In genomic region chr11:126189109-126189929, GRCh38 we compare ENCODE assay signal across 1 cellular context.
A peak's percentile ranks its signal among the peaks of the same experiment; 100 is the strongest.
TF ChIP-seq lines count a peak whose summit lies in the region.

No MANE protein-coding gene starts in this region.

TF ChIP-seq in HepG2, 621 proteins besides CTCF, POLR2A, EP300 and RAD21 (continued from another document and continues in another):
- TF ChIP-seq ZNF512B (CRISPR knock-in tag; IDR thresholded peaks at IDR 0.05; ENCODE audit: borderline replicate concordance) (no peak), FOXK1 (CRISPR knock-in tag; IDR thresholded peaks at IDR 0.05; ENCODE audit: borderline replicate concordance, low read depth) (no peak), NRL (CRISPR knock-in tag; IDR thresholded peaks at IDR 0.05; ENCODE audit: borderline replicate concordance) (peak; percentile 28; the same call in 1 of the 2 replicates), ERF (CRISPR knock-in tag; IDR thresholded peaks at IDR 0.05) (peak; percentile 93; the same call in 1 of the 2 replicates), ZZZ3 (CRISPR knock-in tag; IDR thresholded peaks at IDR 0.05; ENCODE audit: borderline replicate concordance) (0 out of 2 replicates have a peak, but pooled peaks have one; percentile 75), CHD2 (IDR thresholded peaks at IDR 0.05; ENCODE audit: low read depth, low read length) (no peak), ZFP82 (CRISPR knock-in tag; IDR thresholded peaks at IDR 0.05; ENCODE audit: borderline replicate concordance) (no peak), HMG20A (CRISPR knock-in tag; IDR thresholded peaks at IDR 0.05; ENCODE audit: borderline replicate concordance) (peak; percentile 53; the same call in 1 of the 2 replicates), PRMT3 (CRISPR knock-in tag; IDR thresholded peaks at IDR 0.05; ENCODE audit: borderline replicate concordance, low read depth) (no peak), BHLHE40 (IDR thresholded peaks at IDR 0.05; ENCODE audit: low read length) (peak; percentile 27; the same call in 1 of the 2 replicates), ZNF678 (CRISPR knock-in tag; IDR thresholded peaks at IDR 0.05) (no peak), ZKSCAN1 (IDR thresholded peaks at IDR 0.05; ENCODE audit: low read length) (no peak), SSRP1 (CRISPR knock-in tag; IDR thresholded peaks at IDR 0.05) (no peak), ZNF431 (CRISPR knock-in tag; IDR thresholded peaks at IDR 0.05; ENCODE audit: borderline replicate concordance, low read depth) (no peak), ZNF484 (CRISPR knock-in tag; IDR thresholded peaks at IDR 0.05; ENCODE audit: borderline replicate concordance, low read depth) (no peak), ZBTB14 (CRISPR knock-in tag; IDR thresholded peaks at IDR 0.05) (no peak), SNAPC2 (CRISPR knock-in tag; IDR thresholded peaks at IDR 0.05) (no peak), ZNF546 (CRISPR knock-in tag; conservative IDR thresholded peaks at IDR 0.05) (no peak), MTA1 (CRISPR knock-in tag; IDR thresholded peaks at IDR 0.05; ENCODE audit: borderline replicate concordance) (peak; percentile 75; the same call in 1 of the 2 replicates), ZNF567 (CRISPR knock-in tag; IDR thresholded peaks at IDR 0.05; ENCODE audit: borderline replicate concordance) (no peak), ATRX (CRISPR knock-in tag; IDR thresholded peaks at IDR 0.05; ENCODE audit: borderline replicate concordance) (no peak), KLF13 (CRISPR knock-in tag; IDR thresholded peaks at IDR 0.05) (no peak)
- TF ChIP-seq, protein P1, sequence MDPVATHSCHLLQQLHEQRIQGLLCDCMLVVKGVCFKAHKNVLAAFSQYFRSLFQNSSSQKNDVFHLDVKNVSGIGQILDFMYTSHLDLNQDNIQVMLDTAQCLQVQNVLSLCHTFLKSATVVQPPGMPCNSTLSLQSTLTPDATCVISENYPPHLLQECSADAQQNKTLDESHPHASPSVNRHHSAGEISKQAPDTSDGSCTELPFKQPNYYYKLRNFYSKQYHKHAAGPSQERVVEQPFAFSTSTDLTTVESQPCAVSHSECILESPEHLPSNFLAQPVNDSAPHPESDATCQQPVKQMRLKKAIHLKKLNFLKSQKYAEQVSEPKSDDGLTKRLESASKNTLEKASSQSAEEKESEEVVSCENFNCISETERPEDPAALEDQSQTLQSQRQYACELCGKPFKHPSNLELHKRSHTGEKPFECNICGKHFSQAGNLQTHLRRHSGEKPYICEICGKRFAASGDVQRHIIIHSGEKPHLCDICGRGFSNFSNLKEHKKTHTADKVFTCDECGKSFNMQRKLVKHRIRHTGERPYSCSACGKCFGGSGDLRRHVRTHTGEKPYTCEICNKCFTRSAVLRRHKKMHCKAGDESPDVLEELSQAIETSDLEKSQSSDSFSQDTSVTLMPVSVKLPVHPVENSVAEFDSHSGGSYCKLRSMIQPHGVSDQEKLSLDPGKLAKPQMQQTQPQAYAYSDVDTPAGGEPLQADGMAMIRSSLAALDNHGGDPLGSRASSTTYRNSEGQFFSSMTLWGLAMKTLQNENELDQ (CRISPR knock-in tag; IDR thresholded peaks at IDR 0.05; ENCODE audit: borderline replicate concordance): no peak
- TF ChIP-seq, protein P2, sequence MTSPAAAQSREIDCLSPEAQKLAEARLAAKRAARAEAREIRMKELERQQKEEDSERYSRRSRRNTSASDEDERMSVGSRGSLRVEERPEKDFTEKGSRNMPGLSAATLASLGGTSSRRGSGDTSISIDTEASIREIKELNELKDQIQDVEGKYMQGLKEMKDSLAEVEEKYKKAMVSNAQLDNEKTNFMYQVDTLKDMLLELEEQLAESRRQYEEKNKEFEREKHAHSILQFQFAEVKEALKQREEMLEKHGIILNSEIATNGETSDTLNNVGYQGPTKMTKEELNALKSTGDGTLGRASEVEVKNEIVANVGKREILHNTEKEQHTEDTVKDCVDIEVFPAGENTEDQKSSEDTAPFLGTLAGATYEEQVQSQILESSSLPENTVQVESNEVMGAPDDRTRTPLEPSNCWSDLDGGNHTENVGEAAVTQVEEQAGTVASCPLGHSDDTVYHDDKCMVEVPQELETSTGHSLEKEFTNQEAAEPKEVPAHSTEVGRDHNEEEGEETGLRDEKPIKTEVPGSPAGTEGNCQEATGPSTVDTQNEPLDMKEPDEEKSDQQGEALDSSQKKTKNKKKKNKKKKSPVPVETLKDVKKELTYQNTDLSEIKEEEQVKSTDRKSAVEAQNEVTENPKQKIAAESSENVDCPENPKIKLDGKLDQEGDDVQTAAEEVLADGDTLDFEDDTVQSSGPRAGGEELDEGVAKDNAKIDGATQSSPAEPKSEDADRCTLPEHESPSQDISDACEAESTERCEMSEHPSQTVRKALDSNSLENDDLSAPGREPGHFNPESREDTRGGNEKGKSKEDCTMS (CRISPR knock-in tag; conservative IDR thresholded peaks at IDR 0.05): no peak
- TF ChIP-seq, protein P3, sequence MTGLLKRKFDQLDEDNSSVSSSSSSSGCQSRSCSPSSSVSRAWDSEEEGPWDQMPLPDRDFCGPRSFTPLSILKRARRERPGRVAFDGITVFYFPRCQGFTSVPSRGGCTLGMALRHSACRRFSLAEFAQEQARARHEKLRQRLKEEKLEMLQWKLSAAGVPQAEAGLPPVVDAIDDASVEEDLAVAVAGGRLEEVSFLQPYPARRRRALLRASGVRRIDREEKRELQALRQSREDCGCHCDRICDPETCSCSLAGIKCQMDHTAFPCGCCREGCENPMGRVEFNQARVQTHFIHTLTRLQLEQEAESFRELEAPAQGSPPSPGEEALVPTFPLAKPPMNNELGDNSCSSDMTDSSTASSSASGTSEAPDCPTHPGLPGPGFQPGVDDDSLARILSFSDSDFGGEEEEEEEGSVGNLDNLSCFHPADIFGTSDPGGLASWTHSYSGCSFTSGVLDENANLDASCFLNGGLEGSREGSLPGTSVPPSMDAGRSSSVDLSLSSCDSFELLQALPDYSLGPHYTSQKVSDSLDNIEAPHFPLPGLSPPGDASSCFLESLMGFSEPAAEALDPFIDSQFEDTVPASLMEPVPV (CRISPR knock-in tag; IDR thresholded peaks at IDR 0.05): no peak
- TF ChIP-seq, protein P4, sequence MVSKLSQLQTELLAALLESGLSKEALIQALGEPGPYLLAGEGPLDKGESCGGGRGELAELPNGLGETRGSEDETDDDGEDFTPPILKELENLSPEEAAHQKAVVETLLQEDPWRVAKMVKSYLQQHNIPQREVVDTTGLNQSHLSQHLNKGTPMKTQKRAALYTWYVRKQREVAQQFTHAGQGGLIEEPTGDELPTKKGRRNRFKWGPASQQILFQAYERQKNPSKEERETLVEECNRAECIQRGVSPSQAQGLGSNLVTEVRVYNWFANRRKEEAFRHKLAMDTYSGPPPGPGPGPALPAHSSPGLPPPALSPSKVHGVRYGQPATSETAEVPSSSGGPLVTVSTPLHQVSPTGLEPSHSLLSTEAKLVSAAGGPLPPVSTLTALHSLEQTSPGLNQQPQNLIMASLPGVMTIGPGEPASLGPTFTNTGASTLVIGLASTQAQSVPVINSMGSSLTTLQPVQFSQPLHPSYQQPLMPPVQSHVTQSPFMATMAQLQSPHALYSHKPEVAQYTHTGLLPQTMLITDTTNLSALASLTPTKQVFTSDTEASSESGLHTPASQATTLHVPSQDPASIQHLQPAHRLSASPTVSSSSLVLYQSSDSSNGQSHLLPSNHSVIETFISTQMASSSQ (IDR thresholded peaks at IDR 0.05; ENCODE audit: low read depth): 0 out of 2 replicates have a peak, but pooled peaks have one; percentile 12
- TF ChIP-seq, protein P4 (CRISPR knock-in tag; IDR thresholded peaks at IDR 0.05; ENCODE audit: borderline replicate concordance): peak; percentile 72; the same call in 1 of the 2 replicates
- TF ChIP-seq, protein P5, sequence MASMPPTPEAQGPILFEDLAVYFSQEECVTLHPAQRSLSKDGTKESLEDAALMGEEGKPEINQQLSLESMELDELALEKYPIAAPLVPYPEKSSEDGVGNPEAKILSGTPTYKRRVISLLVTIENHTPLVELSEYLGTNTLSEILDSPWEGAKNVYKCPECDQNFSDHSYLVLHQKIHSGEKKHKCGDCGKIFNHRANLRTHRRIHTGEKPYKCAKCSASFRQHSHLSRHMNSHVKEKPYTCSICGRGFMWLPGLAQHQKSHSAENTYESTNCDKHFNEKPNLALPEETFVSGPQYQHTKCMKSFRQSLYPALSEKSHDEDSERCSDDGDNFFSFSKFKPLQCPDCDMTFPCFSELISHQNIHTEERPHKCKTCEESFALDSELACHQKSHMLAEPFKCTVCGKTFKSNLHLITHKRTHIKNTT (CRISPR knock-in tag; IDR thresholded peaks at IDR 0.05): no peak
- TF ChIP-seq, protein P6, sequence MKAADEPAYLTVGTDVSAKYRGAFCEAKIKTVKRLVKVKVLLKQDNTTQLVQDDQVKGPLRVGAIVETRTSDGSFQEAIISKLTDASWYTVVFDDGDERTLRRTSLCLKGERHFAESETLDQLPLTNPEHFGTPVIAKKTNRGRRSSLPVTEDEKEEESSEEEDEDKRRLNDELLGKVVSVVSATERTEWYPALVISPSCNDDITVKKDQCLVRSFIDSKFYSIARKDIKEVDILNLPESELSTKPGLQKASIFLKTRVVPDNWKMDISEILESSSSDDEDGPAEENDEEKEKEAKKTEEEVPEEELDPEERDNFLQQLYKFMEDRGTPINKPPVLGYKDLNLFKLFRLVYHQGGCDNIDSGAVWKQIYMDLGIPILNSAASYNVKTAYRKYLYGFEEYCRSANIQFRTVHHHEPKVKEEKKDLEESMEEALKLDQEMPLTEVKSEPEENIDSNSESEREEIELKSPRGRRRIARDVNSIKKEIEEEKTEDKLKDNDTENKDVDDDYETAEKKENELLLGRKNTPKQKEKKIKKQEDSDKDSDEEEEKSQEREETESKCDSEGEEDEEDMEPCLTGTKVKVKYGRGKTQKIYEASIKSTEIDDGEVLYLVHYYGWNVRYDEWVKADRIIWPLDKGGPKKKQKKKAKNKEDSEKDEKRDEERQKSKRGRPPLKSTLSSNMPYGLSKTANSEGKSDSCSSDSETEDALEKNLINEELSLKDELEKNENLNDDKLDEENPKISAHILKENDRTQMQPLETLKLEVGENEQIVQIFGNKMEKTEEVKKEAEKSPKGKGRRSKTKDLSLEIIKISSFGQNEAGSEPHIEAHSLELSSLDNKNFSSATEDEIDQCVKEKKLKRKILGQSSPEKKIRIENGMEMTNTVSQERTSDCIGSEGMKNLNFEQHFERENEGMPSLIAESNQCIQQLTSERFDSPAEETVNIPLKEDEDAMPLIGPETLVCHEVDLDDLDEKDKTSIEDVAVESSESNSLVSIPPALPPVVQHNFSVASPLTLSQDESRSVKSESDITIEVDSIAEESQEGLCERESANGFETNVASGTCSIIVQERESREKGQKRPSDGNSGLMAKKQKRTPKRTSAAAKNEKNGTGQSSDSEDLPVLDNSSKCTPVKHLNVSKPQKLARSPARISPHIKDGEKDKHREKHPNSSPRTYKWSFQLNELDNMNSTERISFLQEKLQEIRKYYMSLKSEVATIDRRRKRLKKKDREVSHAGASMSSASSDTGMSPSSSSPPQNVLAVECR (CRISPR knock-in tag; IDR thresholded peaks at IDR 0.05; ENCODE audit: borderline replicate concordance): peak; percentile 84
- TF ChIP-seq, protein P7, sequence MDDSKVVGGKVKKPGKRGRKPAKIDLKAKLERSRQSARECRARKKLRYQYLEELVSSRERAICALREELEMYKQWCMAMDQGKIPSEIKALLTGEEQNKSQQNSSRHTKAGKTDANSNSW (CRISPR knock-in tag; IDR thresholded peaks at IDR 0.05; ENCODE audit: borderline replicate concordance): no peak
- TF ChIP-seq, protein P8, sequence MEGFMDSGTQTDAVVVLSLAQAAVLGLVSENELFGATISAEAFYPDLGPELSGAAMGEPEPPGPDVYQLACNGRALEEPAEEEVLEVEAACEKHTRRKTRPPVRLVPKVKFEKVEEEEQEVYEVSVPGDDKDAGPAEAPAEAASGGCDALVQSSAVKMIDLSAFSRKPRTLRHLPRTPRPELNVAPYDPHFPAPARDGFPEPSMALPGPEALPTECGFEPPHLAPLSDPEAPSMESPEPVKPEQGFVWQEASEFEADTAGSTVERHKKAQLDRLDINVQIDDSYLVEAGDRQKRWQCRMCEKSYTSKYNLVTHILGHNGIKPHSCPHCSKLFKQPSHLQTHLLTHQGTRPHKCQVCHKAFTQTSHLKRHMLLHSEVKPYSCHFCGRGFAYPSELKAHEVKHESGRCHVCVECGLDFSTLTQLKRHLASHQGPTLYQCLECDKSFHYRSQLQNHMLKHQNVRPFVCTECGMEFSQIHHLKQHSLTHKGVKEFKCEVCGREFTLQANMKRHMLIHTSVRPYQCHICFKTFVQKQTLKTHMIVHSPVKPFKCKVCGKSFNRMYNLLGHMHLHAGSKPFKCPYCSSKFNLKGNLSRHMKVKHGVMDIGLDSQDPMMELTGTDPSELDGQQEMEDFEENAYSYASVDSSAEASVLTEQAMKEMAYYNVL (CRISPR knock-in tag; IDR thresholded peaks at IDR 0.05; ENCODE audit: borderline replicate concordance): peak; percentile 87
